ENCODE assay signal across 12 cellular contexts in genomic region chr11:78196661-78197091, GRCh38. TPM values are rescaled to one million over a fixed set of nuclear protein-coding genes. Genes with fewer than 3 reads are reported as not detected.
A peak's percentile ranks its signal among the peaks of the same experiment; 100 is the strongest.
DNase-seq lines count a peak whose midpoint lies in the region; ATAC-seq, FAIRE-seq and TF ChIP-seq lines count a peak whose summit lies in the region.
"Had no signal": no experiment of that assay in that cellular context is flagged by ENCODE, and none has a peak within 500 bp of the region (broad histone marks: within the 10 kb centered on the region; RNA-seq: fewer than 3 reads in every experiment).

No MANE protein-coding gene starts in this region.

- TF ChIP-seq RAD21 in K562 (CRISPR knock-in tag; conservative IDR thresholded peaks at IDR 0.05 in 1 of 2, IDR thresholded peaks at IDR 0.05 in 1 of 2), result no peak

- ATAC-seq in left ventricle myocardium superior, result no peak
- no peak for ATAC-seq in K562
- ATAC-seq in lower lobe of right lung, result no peak
- ATAC-seq in HG03442 (IDR thresholded peaks at IDR 0.05; ENCODE audit: unreplicated experiment), result no peak

- no peak overlapping the region for H3K4me3 ChIP-seq in left ventricle myocardium inferior
- H3K4me3 ChIP-seq in K562, result no peak overlapping the region
- no peak overlapping the region for H3K4me3 ChIP-seq in lower lobe of right lung
- H3K4me3 ChIP-seq in testis, result peak overlapping the region; percentile 21 to 43
- H3K4me3 ChIP-seq: A549 had no signal

- H3K4me1 ChIP-seq in left ventricle myocardium inferior (peaks cover 25% of the 10 kb centered on the region), K562 (replicated peaks in 1 of 2; ENCODE audit: control insufficient read depth in 2 of 2, insufficient read depth in 2 of 2, low read length in 2 of 2) (peaks cover 13 to 25% of the 10 kb centered on the region in 2 experiments), lower lobe of right lung (no peaks in the 10 kb centered on the region), testis (peaks cover 12% of the 10 kb centered on the region)

- no peaks in the 10 kb centered on the region for H3K9me3 ChIP-seq in left ventricle myocardium inferior (replicated peaks)
- no peaks in the 10 kb centered on the region for H3K9me3 ChIP-seq in K562 (replicated peaks; ENCODE audit: control insufficient read depth, insufficient read depth, low read depth, low read length)
- H3K9me3 ChIP-seq in lower lobe of right lung, result no peaks in the 10 kb centered on the region
- no peaks in the 10 kb centered on the region for H3K9me3 ChIP-seq in testis
- H3K9me3 ChIP-seq: A549, Caco-2 had no signal

- intact Hi-C loops in left ventricle myocardium superior (cut with micrococcal nuclease), result no loop called here
- intact Hi-C loops in left ventricle myocardium inferior (cut with micrococcal nuclease), result no loop called here
- intact Hi-C loops in K562 (cut with micrococcal nuclease), result no loop called here
- intact Hi-C loops in lower lobe of right lung (cut with DNase I), result no loop called here
- intact Hi-C loops in testis (cut with DNase I; ENCODE audit: low total_unique reads), result no loop called here

- TF ChIP-seq POLR2A in K562 (conservative IDR thresholded peaks at IDR 0.05) (no peak), testis (IDR thresholded peaks at IDR 0.05) (no peak)

- BruUV-seq in K562 (replicated peaks; lab: Mats Ljungman, UMichigan), result no TSS peak

- peaks cover 31% of the 10 kb centered on the region for H3K36me3 ChIP-seq in left ventricle myocardium inferior
- peaks cover 7% of the 10 kb centered on the region; the same call in 1 of the 3 replicates for H3K36me3 ChIP-seq in K562 (ENCODE audit: control insufficient read depth, insufficient read depth, low read length)
- peaks cover 36% of the 10 kb centered on the region for H3K36me3 ChIP-seq in lower lobe of right lung
- H3K36me3 ChIP-seq in testis (ENCODE audit: low read depth, missing control alignments), result no peaks in the 10 kb centered on the region

- H3K27me3 ChIP-seq in left ventricle myocardium inferior (ENCODE audit: low read depth) (no peaks in the 10 kb centered on the region), K562 (ENCODE audit: control insufficient read depth in 2 of 2, insufficient read depth in 2 of 2, low read length in 2 of 2) (no peaks in the 10 kb centered on the region), lower lobe of right lung (ENCODE audit: low read depth) (no peaks in the 10 kb centered on the region), testis (no peaks in the 10 kb centered on the region)

- 97% methylated on average over 26 of the region's 40 CpGs for WGBS in K562 (ENCODE audit: insufficient coverage, low coverage, missing lambda C conversion rate)
- 76 to 85% methylated on average over 20 to 38 of the region's 40 CpGs for WGBS in testis, 2 donors

- H4K20me1 ChIP-seq in K562 (replicated peaks; ENCODE audit: control insufficient read depth, insufficient read depth, low read length), result 0 out of 2 replicates have a peak, but pooled peaks cover 6% of the 10 kb centered on the region

- CTCF ChIA-PET in K562 (lab: Yijun Ruan, JAX; ENCODE audit: low intra/inter-chr PET ratio), result no interaction called here

- in situ Hi-C loops in K562 (cut with MboI), result no loop called here

- H3K9me1 ChIP-seq in K562 (ENCODE audit: control insufficient read depth, insufficient read depth, low read length), result no peaks in the 10 kb centered on the region

- DNase-seq in left ventricle myocardium superior (peak; percentile 18), left ventricle myocardium inferior (no peak), K562 (ENCODE audit: extremely low read depth in 1 of 4, low spot score in 3 of 4) (no peak), lower lobe of right lung (peak; percentile 26), testis (no peak), Ammon's horn (ENCODE audit: low spot score) (no peak)
- DNase-seq: DND-41, GDM1, IMR-90 had no signal

- FAIRE-seq in K562 (lab: Jason Lieb, UNC), result no peak
- FAIRE-seq: A549 had no signal

- no peak overlapping the region for H3K27ac ChIP-seq in left ventricle myocardium inferior (replicated peaks)
- H3K27ac ChIP-seq in K562 (ENCODE audit: extremely low read depth, low read depth, low read length), result no peak overlapping the region
- no peak overlapping the region for H3K27ac ChIP-seq in lower lobe of right lung
- no peak overlapping the region for H3K27ac ChIP-seq in testis
- H3K27ac ChIP-seq: A549 had no signal

- TF ChIP-seq CTCF in left ventricle myocardium inferior (IDR thresholded peaks at IDR 0.05; ENCODE audit: borderline replicate concordance) (no peak), K562 (IDR thresholded peaks at IDR 0.05 in 2 of 3, conservative IDR thresholded peaks at IDR 0.05 in 1 of 3; ENCODE audit: insufficient read depth in 2 of 3, low read depth in 1 of 3, low read length in 3 of 3) (no peak), lower lobe of right lung (IDR thresholded peaks at IDR 0.05) (no peak), testis (IDR thresholded peaks at IDR 0.05) (no peak)

- no peak overlapping the region for H3K9ac ChIP-seq in K562 (ENCODE audit: insufficient read depth in 1 of 2, low read depth in 2 of 2, low read length in 2 of 2)

- H2AFZ ChIP-seq in K562 (ENCODE audit: low read depth, low read length), result no peak overlapping the region

- no peaks in the 10 kb centered on the region; the same call in 2 of the 3 replicates for H3K79me2 ChIP-seq in K562 (ENCODE audit: control insufficient read depth, insufficient read depth, low read length)

- no peak for TF ChIP-seq EP300 in K562 (IDR thresholded peaks at IDR 0.05; ENCODE audit: low read length)

- no peak overlapping the region for H3K4me2 ChIP-seq in K562 (ENCODE audit: insufficient read depth, low read length)
- H3K4me2 ChIP-seq: A549 had no signal

- POLR2A ChIA-PET in K562 (lab: Yijun Ruan, JAX), result interaction anchor here (0.6 kb wide), 1 partner anchor 10 kb away, joined by 4 read pairs; no protein-coding TSS in a partner anchor

RNA-seq across cellular contexts. Expression of gene USP35, which starts 8.0 kb away (rescaled TPM):
- total RNA-seq in left ventricle myocardium superior, result 4.7 TPM
- 5.8 TPM for total RNA-seq in left ventricle myocardium inferior
- total RNA-seq in K562 (2011; cell fraction: chromatin; rRNA removed; ENCODE audit: low replicate concordance), result 11.2 and 24.7 TPM in 2 replicates
- total RNA-seq in K562 (2011; cell fraction: nucleolus; rRNA removed), result 14.8 and 15.9 TPM in 2 replicates
- 11.8 and 13.5 TPM in 2 replicates for total RNA-seq in K562 (2011; cell fraction: nucleoplasm; rRNA removed)
- total RNA-seq in K562 (2014; rRNA removed), result 3.3 and 4.8 TPM in 2 replicates
- 1.6 and 2.1 TPM in 2 replicates for total RNA-seq in K562 (2014; rRNA removed; fragmentation: Illumina TruSeq; extraction: Trizol)
- 2.4 and 3.3 TPM in 2 replicates for total RNA-seq in K562 (2015; rRNA removed; fragmentation: Illumina TruSeq; extraction: Trizol)
- 3.8 and 4.1 TPM in 2 replicates for total RNA-seq in K562 (2021)
- polyA plus RNA-seq in K562 (2011; rRNA removed), result 3.9 and 4.4 TPM in 2 replicates
- polyA plus RNA-seq in K562 (2011; cell fraction: cytosol; rRNA removed), result 3.2 and 3.9 TPM in 2 replicates
- polyA plus RNA-seq in K562 (2011; cell fraction: nucleus; rRNA removed), result 23.4 and 38.4 TPM in 2 replicates
- polyA plus RNA-seq in K562 (2012), result 3.9 and 6.0 TPM in 2 replicates
- 3.0 and 3.6 TPM in 2 replicates for polyA plus RNA-seq in K562 (2014; fragmentation: Illumina TruSeq; extraction: Trizol)
- polyA plus RNA-seq in K562 (2014; fragmentation: Nextera tagmentation; extraction: Ambion mirVana), result under 1 TPM; 0.01 to 0.07 TPM
- polyA plus RNA-seq in K562 (2014; rRNA removed), result 3.6 and 4.0 TPM in 2 replicates
- polyA minus RNA-seq in K562 (2011; rRNA and poly(A)+ RNA removed), result 1.7 and 1.8 TPM in 2 replicates
- polyA minus RNA-seq in K562 (2011; cell fraction: cytosol; rRNA and poly(A)+ RNA removed), result 1.1 and 3.0 TPM in 2 replicates
- 6.1 and 7.2 TPM in 2 replicates for polyA minus RNA-seq in K562 (2011; cell fraction: nucleus; rRNA and poly(A)+ RNA removed)
- total RNA-seq in lower lobe of right lung, result 6.8 TPM
- total RNA-seq in testis, result 10 to 100 TPM; 25.8 to 33.5 TPM
- 10.5 TPM for polyA plus RNA-seq in testis (ENCODE audit: insufficient read depth, low read depth, low replicate concordance)

RNA-seq across cellular contexts. Expression of gene KCTD21, which starts 8.2 kb away (rescaled TPM):
- total RNA-seq in left ventricle myocardium superior (8.5 TPM), left ventricle myocardium inferior (8.6 TPM), K562 (2014; rRNA removed) (1.5 and 2.1 TPM in 2 replicates), K562 (2014; rRNA removed; fragmentation: Illumina TruSeq; extraction: Trizol) (1.7 and 1.9 TPM in 2 replicates), K562 (2015; rRNA removed; fragmentation: Illumina TruSeq; extraction: Trizol) (2.0 and 2.4 TPM in 2 replicates), K562 (2021) (2.2 and 2.4 TPM in 2 replicates), lower lobe of right lung (10.4 TPM), testis (10 to 100 TPM; 14.2 to 14.7 TPM)
- total RNA-seq in K562 (2011; cell fraction: chromatin; rRNA removed; ENCODE audit: low replicate concordance), result 3.6 and 6.5 TPM in 2 replicates
- total RNA-seq in K562 (2011; cell fraction: nucleolus; rRNA removed), result 3.0 and 4.7 TPM in 2 replicates
- 4.0 and 7.8 TPM in 2 replicates for total RNA-seq in K562 (2011; cell fraction: nucleoplasm; rRNA removed)
- polyA plus RNA-seq in K562 (2011; rRNA removed) (4.2 and 5.4 TPM in 2 replicates), K562 (2014; fragmentation: Illumina TruSeq; extraction: Trizol) (3.3 and 4.3 TPM in 2 replicates), K562 (2014; fragmentation: Nextera tagmentation; extraction: Ambion mirVana) (under 1 TPM; 0.34 to 0.80 TPM), K562 (2014; rRNA removed) (1.7 and 1.8 TPM in 2 replicates), testis (ENCODE audit: insufficient read depth, low read depth, low replicate concordance) (10.2 TPM)
- polyA plus RNA-seq in K562 (2011; cell fraction: cytosol; rRNA removed), result 5.2 and 5.6 TPM in 2 replicates
- 1.3 and 2.4 TPM in 2 replicates for polyA plus RNA-seq in K562 (2011; cell fraction: nucleus; rRNA removed)
- polyA plus RNA-seq in K562 (2012), result 4.1 and 5.4 TPM in 2 replicates
- polyA minus RNA-seq in K562 (2011; rRNA and poly(A)+ RNA removed), result 4.0 and 5.1 TPM in 2 replicates
- 2.1 and 3.5 TPM in 2 replicates for polyA minus RNA-seq in K562 (2011; cell fraction: cytosol; rRNA and poly(A)+ RNA removed)
- 1.5 and 2.0 TPM in 2 replicates for polyA minus RNA-seq in K562 (2011; cell fraction: nucleus; rRNA and poly(A)+ RNA removed)

RNA-seq across cellular contexts. Expression of gene ALG8, which starts 57.2 kb away (rescaled TPM):
- total RNA-seq in left ventricle myocardium superior (12.6 TPM), left ventricle myocardium inferior (15.3 TPM), K562 (2014; rRNA removed) (59.3 and 59.6 TPM in 2 replicates), K562 (2014; rRNA removed; fragmentation: Illumina TruSeq; extraction: Trizol) (112 and 120 TPM in 2 replicates), K562 (2015; rRNA removed; fragmentation: Illumina TruSeq; extraction: Trizol) (92.9 and 97.8 TPM in 2 replicates), K562 (2021) (76.8 and 83.7 TPM in 2 replicates), lower lobe of right lung (32.6 TPM), testis (10 to 100 TPM; 61.2 to 61.5 TPM)
- 165 and 287 TPM in 2 replicates for total RNA-seq in K562 (2011; cell fraction: chromatin; rRNA removed; ENCODE audit: low replicate concordance)
- total RNA-seq in K562 (2011; cell fraction: nucleolus; rRNA removed), result 180 and 196 TPM in 2 replicates
- 233 and 248 TPM in 2 replicates for total RNA-seq in K562 (2011; cell fraction: nucleoplasm; rRNA removed)
- polyA plus RNA-seq in K562 (2011; rRNA removed) (119 and 159 TPM in 2 replicates), K562 (2014; fragmentation: Illumina TruSeq; extraction: Trizol) (105 and 106 TPM in 2 replicates), K562 (2014; fragmentation: Nextera tagmentation; extraction: Ambion mirVana) (100 to 1,000 TPM; 176 to 189 TPM), K562 (2014; rRNA removed) (68.8 and 91.8 TPM in 2 replicates), testis (ENCODE audit: insufficient read depth, low read depth, low replicate concordance) (115 TPM)
- polyA plus RNA-seq in K562 (2011; cell fraction: cytosol; rRNA removed), result 61.4 and 110 TPM in 2 replicates
- polyA plus RNA-seq in K562 (2011; cell fraction: nucleus; rRNA removed), result 70.2 and 80.7 TPM in 2 replicates
- polyA plus RNA-seq in K562 (2012), result 63.2 and 74.2 TPM in 2 replicates
- 157 and 185 TPM in 2 replicates for polyA minus RNA-seq in K562 (2011; rRNA and poly(A)+ RNA removed)
- 34.0 and 66.0 TPM in 2 replicates for polyA minus RNA-seq in K562 (2011; cell fraction: cytosol; rRNA and poly(A)+ RNA removed)
- polyA minus RNA-seq in K562 (2011; cell fraction: nucleus; rRNA and poly(A)+ RNA removed), result 44.8 and 66.9 TPM in 2 replicates

Comparison
In these comparisons a context has a peak if more than half of its experiments do, and no peak if none do; other contexts are left out.
1. DNase-seq: peak in left ventricle myocardium superior (single experiment) and lower lobe of right lung (single experiment); none in left ventricle myocardium inferior (single experiment), K562 (0 of 4), testis (single experiment) and Ammon's horn (single experiment).
2. H3K4me3 ChIP-seq: peak in testis (2 of 2); none in left ventricle myocardium inferior (single experiment), K562 (single experiment) and lower lobe of right lung (single experiment).